ENCODE assay signal across 25 cellular contexts in genomic region chr5:17182966-17183365, GRCh38. TPM values are rescaled to one million over a fixed set of nuclear protein-coding genes. Genes with fewer than 3 reads are reported as not detected.
DNase-seq lines count a peak whose midpoint lies in the region; ATAC-seq, FAIRE-seq and TF ChIP-seq lines count a peak whose summit lies in the region.
"Had no signal": no experiment of that assay in that cellular context is flagged by ENCODE, and none has a peak within 500 bp of the region (broad histone marks: within the 10 kb centered on the region; RNA-seq: fewer than 3 reads in every experiment).

No MANE protein-coding gene starts in this region.

- H3K27ac ChIP-seq in PC-3 (ENCODE audit: low read length) = 0 out of 2 replicates have a peak overlapping the region, but pooled peaks have one; percentile 78
- no peak overlapping the region for H3K27ac ChIP-seq in kidney (ENCODE audit: low read depth in 2 of 2, low read length in 2 of 2)
- H3K27ac ChIP-seq in substantia nigra (ENCODE audit: low read depth, low read length, poor library complexity, severe bottlenecking) = no peak overlapping the region
- H3K27ac ChIP-seq: BLaER1 had no signal

- intact Hi-C loops in PC-3 (cut with micrococcal nuclease) = no loop called here
- intact Hi-C loops in kidney (cut with DNase I) = no loop called here

- H2AFZ ChIP-seq in PC-3 (ENCODE audit: low read length) = no peak overlapping the region

- no peaks in the 10 kb centered on the region for H3K9me3 Mint-ChIP-seq in mesothelial cell of epicardium
- no peaks in the 10 kb centered on the region for H3K9me3 Mint-ChIP-seq in T-helper 2 cell treated with Interferon-gamma antibody and Interleukin-4, amounts not matched to agents 5 μg/mL and 100 μg/mL, for 36 hours
- H3K9me3 Mint-ChIP-seq: CD4-positive, alpha-beta T cell had no signal

- TF ChIP-seq CTCF in AG10803 (conservative IDR thresholded peaks at IDR 0.05; ENCODE audit: low read length) = no peak
- no peak for TF ChIP-seq CTCF in PC-3 (conservative IDR thresholded peaks at IDR 0.05; ENCODE audit: low read depth, low read length)
- TF ChIP-seq CTCF in mesothelial cell of epicardium (IDR thresholded peaks at IDR 0.05; ENCODE audit: unreplicated experiment) = no peak
- TF ChIP-seq CTCF in kidney (IDR thresholded peaks at IDR 0.05; ENCODE audit: borderline replicate concordance, extremely low read depth, insufficient read depth) = no peak

- ATAC-seq in PC-3 (no peak), GM19463 (IDR thresholded peaks at IDR 0.05; ENCODE audit: unreplicated experiment) (no peak)

- no peaks in the 10 kb centered on the region for H3K27me3 ChIP-seq in PC-3 (ENCODE audit: low read length)
- H3K27me3 ChIP-seq: BLaER1 had no signal

- CTCF ChIA-PET in PC-3 (lab: Charles Lee) = no interaction called here

- H3K36me3 ChIP-seq in PC-3 (ENCODE audit: low read depth, low read length) (no peaks in the 10 kb centered on the region), kidney (ENCODE audit: control insufficient read depth in 1 of 2, insufficient read depth in 2 of 2, low read length in 2 of 2) (no peaks in the 10 kb centered on the region)
- H3K36me3 ChIP-seq: BLaER1 had no signal

- BruUV-seq in PC-3 (replicated peaks; lab: Mats Ljungman, UMichigan) = no TSS peak

- H4K20me1 ChIP-seq in PC-3 (ENCODE audit: low read length) = no peaks in the 10 kb centered on the region
- H4K20me1 ChIP-seq: BLaER1 had no signal

- no peak for FAIRE-seq in kidney (lab: Jason Lieb, UNC)
- FAIRE-seq: A204.1, GM12892 had no signal

- H3K4me3 ChIP-seq in AG10803 (ENCODE audit: low read length) = no peak overlapping the region
- no peak overlapping the region for H3K4me3 ChIP-seq in PC-3 (ENCODE audit: low read length)
- H3K4me3 ChIP-seq in kidney (ENCODE audit: low read length in 2 of 2) = no peak overlapping the region
- H3K4me3 ChIP-seq: BLaER1 had no signal

- H3K4me1 Mint-ChIP-seq in mesothelial cell of epicardium = peaks cover 50% of the 10 kb centered on the region
- H3K4me1 Mint-ChIP-seq in T-helper 2 cell treated with Interferon-gamma antibody and Interleukin-4, amounts not matched to agents 5 μg/mL and 100 μg/mL, for 36 hours (ENCODE audit: low read depth) = no peaks in the 10 kb centered on the region

- H3K4me3 Mint-ChIP-seq in mesothelial cell of epicardium = no peak overlapping the region
- no peak overlapping the region for H3K4me3 Mint-ChIP-seq in T-helper 2 cell treated with Interferon-gamma antibody and Interleukin-4, amounts not matched to agents 5 μg/mL and 100 μg/mL, for 36 hours
- H3K4me3 Mint-ChIP-seq: CD4-positive, alpha-beta T cell had no signal

- H3K4me1 ChIP-seq in PC-3 (ENCODE audit: insufficient read depth, low read length) (peaks cover 52% of the 10 kb centered on the region), kidney (ENCODE audit: control insufficient read depth in 1 of 2, insufficient read depth in 1 of 2, low read depth in 1 of 2, low read length in 2 of 2) (no peaks in the 10 kb centered on the region)
- H3K4me1 ChIP-seq: BLaER1 had no signal

- no peak overlapping the region for H3K9ac ChIP-seq in PC-3 (ENCODE audit: low read length)
- H3K9ac ChIP-seq in kidney (ENCODE audit: low read length in 2 of 2) = no peak overlapping the region
- H3K9ac ChIP-seq: BLaER1 had no signal

- DNase-seq in AG10803 (ENCODE audit: low read depth) = peak; percentile 73
- DNase-seq in PC-3 = no peak
- DNase-seq in fibroblast of gingiva (ENCODE audit: low read depth) = peak; percentile 74
- no peak for DNase-seq in mesothelial cell of epicardium (ENCODE audit: low spot score in 2 of 2, unreplicated experiment in 2 of 2)
- no peak for DNase-seq in kidney
- no peak for DNase-seq in T-helper 2 cell treated with Interferon-gamma antibody and Interleukin-4, amounts not matched to agents 5 μg/mL and 100 μg/mL, for 36 hours (ENCODE audit: low spot score)
- no peak for DNase-seq in substantia nigra (lab: John Stamatoyannopoulos, UW)
- DNase-seq: Caco-2; CD4-positive, alpha-beta T cell; DMS 273 treated with DMSO at 0.1 percent for 48 hours; DMS79 treated with DMSO at 0.1 percent for 48 hours; H7; Kasumi-1; NCI-H1417; NCI-H187; NCI-H2107; NCI-H446 treated with DMSO at 0.1 percent for 48 hours; NCI-H526 treated with DMSO at 0.1 percent for 48 hours; OCI-M1; Right ventricle myocardium superior had no signal

- H3K27ac Mint-ChIP-seq in mesothelial cell of epicardium = peak overlapping the region; percentile 61
- H3K27ac Mint-ChIP-seq in T-helper 2 cell treated with Interferon-gamma antibody and Interleukin-4, amounts not matched to agents 5 μg/mL and 100 μg/mL, for 36 hours = no peak overlapping the region
- H3K27ac Mint-ChIP-seq: CD4-positive, alpha-beta T cell had no signal

- H3K36me3 Mint-ChIP-seq in mesothelial cell of epicardium = no peaks in the 10 kb centered on the region
- H3K36me3 Mint-ChIP-seq in T-helper 2 cell treated with Interferon-gamma antibody and Interleukin-4, amounts not matched to agents 5 μg/mL and 100 μg/mL, for 36 hours (ENCODE audit: low read depth) = no peaks in the 10 kb centered on the region

- H3K79me2 ChIP-seq in PC-3 (ENCODE audit: low read length) = no peaks in the 10 kb centered on the region

- POLR2A ChIA-PET in PC-3 (lab: Charles Lee; ENCODE audit: unreplicated experiment) = no interaction called here

- no peaks in the 10 kb centered on the region for H3K9me3 ChIP-seq in PC-3 (ENCODE audit: low read length)
- H3K9me3 ChIP-seq in kidney (ENCODE audit: control insufficient read depth in 1 of 2, low read length in 2 of 2) = no peaks in the 10 kb centered on the region
- H3K9me3 ChIP-seq: BLaER1, Caco-2 had no signal

- no peaks in the 10 kb centered on the region for H3K9me2 ChIP-seq in PC-3 (replicated peaks; ENCODE audit: low read length)

- no peaks in the 10 kb centered on the region for H3K27me3 Mint-ChIP-seq in mesothelial cell of epicardium (ENCODE audit: low read depth)
- no peaks in the 10 kb centered on the region for H3K27me3 Mint-ChIP-seq in T-helper 2 cell treated with Interferon-gamma antibody and Interleukin-4, amounts not matched to agents 5 μg/mL and 100 μg/mL, for 36 hours (ENCODE audit: low read depth)
- H3K27me3 Mint-ChIP-seq: CD4-positive, alpha-beta T cell had no signal

- H3K4me2 ChIP-seq in PC-3 (ENCODE audit: low read length) = no peak overlapping the region
- H3K4me2 ChIP-seq: BLaER1 had no signal

- H3F3A ChIP-seq in PC-3 (ENCODE audit: low read length, unreplicated experiment) = no peaks in the 10 kb centered on the region

RNA-seq across cellular contexts. Expression of gene BASP1, which starts 34.5 kb away (rescaled TPM):
- 169 and 273 TPM in 2 replicates for total RNA-seq in PC-3 (2014; rRNA removed)
- 137 to 144 TPM (median 140 TPM) in 3 replicates for total RNA-seq in mesothelial cell of epicardium
- 12.5 TPM for total RNA-seq in kidney
- 5.1 TPM for polyA plus RNA-seq in kidney (ENCODE audit: insufficient read depth, low read depth, low replicate concordance)
- total RNA-seq: G401 had no signal

Comparison
In these comparisons a context has a peak if more than half of its experiments do, and no peak if none do; other contexts are left out.
1. DNase-seq: peak in AG10803 (single experiment) and fibroblast of gingiva (single experiment); none in PC-3 (single experiment), mesothelial cell of epicardium (0 of 2), kidney (single experiment), T-helper 2 cell treated with Interferon-gamma antibody and Interleukin-4, amounts not matched to agents 5 μg/mL and 100 μg/mL, for 36 hours (single experiment) and substantia nigra (0 of 49).
2. RNA of gene BASP1, which starts 34.5 kb away (total RNA-seq): 169 to 273 TPM in PC-3 and 137 to 144 TPM in mesothelial cell of epicardium; 12.5 TPM in kidney (single experiment); every median in the first group is over 10 times any median in the second.